In genomic region chr2:152486048-152486736, GRCh38 we compare ENCODE assay signal across 10 cellular contexts.
DNase-seq lines count a peak whose midpoint lies in the region; ATAC-seq and TF ChIP-seq lines count a peak whose summit lies in the region.
"Had no signal": no experiment of that assay in that cellular context is flagged by ENCODE, and none has a peak within 500 bp of the region (broad histone marks: within the 10 kb centered on the region; RNA-seq: fewer than 3 reads in every experiment).

No MANE protein-coding gene starts in this region.

- H3K27me3 ChIP-seq in right atrium auricular region (no peaks in the 10 kb centered on the region), upper lobe of right lung (no peaks in the 10 kb centered on the region)

- H3K4me1 ChIP-seq in right atrium auricular region (peaks cover 0 to 12% of the 10 kb centered on the region in 2 donors), mucosa of descending colon (ENCODE audit: low read depth) (peaks cover 31% of the 10 kb centered on the region), upper lobe of right lung (peaks cover 24% of the 10 kb centered on the region)

- no peaks in the 10 kb centered on the region for H3K36me3 ChIP-seq in right atrium auricular region
- H3K36me3 ChIP-seq in mucosa of descending colon (ENCODE audit: low read depth): no peaks in the 10 kb centered on the region
- no peaks in the 10 kb centered on the region for H3K36me3 ChIP-seq in upper lobe of right lung

- intact Hi-C loops in Right ventricle myocardium superior (cut with DNase I) (no loop called here), mucosa of descending colon (cut with DNase I, micrococcal nuclease) (no loop called here), upper lobe of right lung (cut with DNase I) (no loop called here)

- DNase-seq in Right ventricle myocardium superior (no peak), right atrium auricular region (ENCODE audit: low spot score) (no peak), epithelial cell of prostate (ENCODE audit: low read depth, low spot score) (no peak), mucosa of descending colon (peak in 1 of 3 donors; percentile 65), upper lobe of right lung (no peak)
- DNase-seq: aorta, GDM1 had no signal

- no peaks in the 10 kb centered on the region for H3K9me3 ChIP-seq in right atrium auricular region
- no peaks in the 10 kb centered on the region for H3K9me3 ChIP-seq in mucosa of descending colon
- no peaks in the 10 kb centered on the region for H3K9me3 ChIP-seq in upper lobe of right lung

- no peak for TF ChIP-seq CTCF in right atrium auricular region (IDR thresholded peaks at IDR 0.05)
- no peak for TF ChIP-seq CTCF in mucosa of descending colon (IDR thresholded peaks at IDR 0.05)
- no peak for TF ChIP-seq CTCF in upper lobe of right lung (IDR thresholded peaks at IDR 0.05)

- H3K4me3 ChIP-seq in right atrium auricular region (no peak overlapping the region), mucosa of descending colon (no peak overlapping the region), upper lobe of right lung (no peak overlapping the region)

- ATAC-seq in Right ventricle myocardium superior (ENCODE audit: poor library complexity) (peak; percentile 48), mucosa of descending colon (peak; percentile 90), upper lobe of right lung (peak; percentile 80), HG02798 (IDR thresholded peaks at IDR 0.05; ENCODE audit: poor library complexity, unreplicated experiment) (no peak), GM18868 (IDR thresholded peaks at IDR 0.05; ENCODE audit: unreplicated experiment) (no peak), GM21576 (IDR thresholded peaks at IDR 0.05; ENCODE audit: unreplicated experiment) (no peak)

- H3K27ac ChIP-seq in right atrium auricular region (no peak overlapping the region), epithelial cell of prostate (peak overlapping the region; percentile 1), upper lobe of right lung (peak overlapping the region; percentile 72)

Comparison
In these comparisons a context has a peak if more than half of its experiments do, and no peak if none do; other contexts are left out.
1. ATAC-seq: peak in Right ventricle myocardium superior (single experiment), mucosa of descending colon (single experiment) and upper lobe of right lung (single experiment); none in HG02798 (single experiment), GM18868 (single experiment) and GM21576 (single experiment).
2. H3K27ac ChIP-seq: peak in epithelial cell of prostate (single experiment) and upper lobe of right lung (single experiment); none in right atrium auricular region (0 of 2).